ENCODE assay signal across 15 cellular contexts in the genomic region with DNA sequence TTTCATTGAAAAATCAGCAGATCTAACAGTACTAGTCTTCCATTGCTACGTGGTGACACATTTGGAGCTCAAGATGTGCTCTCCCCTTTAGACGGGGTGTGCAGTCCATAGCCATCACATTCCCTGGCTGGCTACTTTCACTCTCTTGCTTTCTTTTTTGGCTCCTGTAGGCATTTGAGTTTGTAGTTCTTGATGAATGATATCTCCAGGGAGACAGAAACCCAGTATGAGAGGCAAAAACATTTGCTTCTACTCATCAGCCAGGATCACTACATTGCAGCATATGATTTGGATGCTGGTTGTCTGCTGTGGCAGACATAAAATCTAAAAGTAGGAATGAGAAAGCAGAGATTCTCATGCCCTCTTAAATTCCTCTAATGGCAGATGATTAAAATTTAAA.
"Had no signal": no experiment of that assay in that cellular context is flagged by ENCODE, and none has a peak within 500 bp of the region (broad histone marks: within the 10 kb centered on the region; RNA-seq: fewer than 3 reads in every experiment).

No MANE protein-coding gene starts in this region.

- H3K36me3 ChIP-seq: cardiac muscle cell, esophagus squamous epithelium, tibial nerve had no signal

- H3K27me3 ChIP-seq: cardiac muscle cell, esophagus squamous epithelium, tibial nerve had no signal

- DNase-seq: activated CD4-positive, alpha-beta memory T cell treated with anti-CD3 and anti-CD28 coated beads for 36 hours; activated CD4-positive, alpha-beta T cell treated with anti-CD3 and anti-CD28 coated beads for 36 hours; amniotic stem cell; dermis blood vessel endothelial cell; effector memory CD8-positive, alpha-beta T cell; esophagus squamous epithelium; occipital lobe; stimulated activated CD4-positive, alpha-beta T cell treated with anti-CD3 and anti-CD28 coated beads, Interleukin-12 subunit alpha, Interleukin-12 subunit beta, amount 100 ng/mL, for 4 hours; stimulated activated CD4-positive, alpha-beta T cell treated with anti-CD3 and anti-CD28 coated beads, Interleukin-1b, Interleukin-23, amount 100 ng/mL, for 48 hours; stimulated activated CD8-positive, alpha-beta memory T cell treated with anti-CD3 and anti-CD28 coated beads, Interleukin-4, amount 100 ng/mL, for 48 hours; stimulated activated naive CD4-positive, alpha-beta T cell treated with Interleukin-2 at 50 U/mL for 16 hours had no signal

- H3K9me3 ChIP-seq: esophagus squamous epithelium, tibial nerve had no signal

- H3K27ac ChIP-seq: cardiac muscle cell, esophagus squamous epithelium, tibial nerve had no signal

- H3K4me1 ChIP-seq: esophagus squamous epithelium, tibial nerve had no signal

- H3K4me3 ChIP-seq: cardiac muscle cell, esophagus squamous epithelium, tibial nerve had no signal

- ATAC-seq: activated CD4-positive, alpha-beta T cell treated with anti-CD3 and anti-CD28 coated beads for 36 hours; effector memory CD8-positive, alpha-beta T cell; natural killer cell treated with Interleukin-12 subunit alpha and Interleukin-12 subunit beta and Interleukin-15 and Interleukin-18, amount 100 ng/mL, for 72 hours; WTC11 had no signal
